Comparison of ENCODE assay signal across 30 cellular contexts in the genomic region with DNA sequence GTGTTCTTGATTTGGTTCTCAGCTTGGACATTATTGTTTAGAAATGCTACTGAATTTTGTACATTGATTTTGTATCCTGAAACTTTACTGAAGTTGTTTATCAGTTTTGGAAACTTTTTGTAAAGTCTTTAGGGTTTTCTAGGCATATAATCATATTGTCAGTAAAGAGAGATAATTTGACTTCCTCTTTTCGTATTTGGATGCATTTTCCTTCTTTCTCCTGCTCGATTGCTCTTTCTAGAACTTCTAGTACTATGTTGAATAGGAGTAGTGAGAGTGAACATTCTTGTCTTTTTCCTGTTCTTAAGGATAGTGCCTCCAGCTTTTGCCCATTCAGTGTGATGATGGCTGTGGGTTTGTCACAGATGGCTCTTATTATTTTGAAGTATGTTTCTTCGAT. TPM values are rescaled to one million over a fixed set of nuclear protein-coding genes. Genes with fewer than 3 reads are reported as not detected.
"Had no signal": no experiment of that assay in that cellular context is flagged by ENCODE, and none has a peak within 500 bp of the region (broad histone marks: within the 10 kb centered on the region; RNA-seq: fewer than 3 reads in every experiment).

No MANE protein-coding gene starts in this region.

- ATAC-seq: activated CD4-positive, alpha-beta T cell treated with anti-CD3 and anti-CD28 coated beads for 36 hours; activated CD4-positive, CD25-positive, alpha-beta regulatory T cell treated with anti-CD3 and anti-CD28 coated beads, Interleukin-2, amount 50 U/mL, for 24 hours; activated CD8-positive, alpha-beta memory T cell treated with anti-CD3 and anti-CD28 coated beads, Interleukin-2, amount 10 ng/mL, durations not matched to agents 7 days and 5 days; activated CD8-positive, alpha-beta T cell treated with anti-CD3 and anti-CD28 coated beads, Interleukin-2, amount 10 ng/mL, durations not matched to agents 7 days and 5 days; activated naive CD8-positive, alpha-beta T cell treated with anti-CD3 and anti-CD28 coated beads, Interleukin-2, amount 50 U/mL, for 24 hours; WTC11 had no signal

- H3K27ac ChIP-seq: ascending aorta, cardiac muscle cell, WERI-Rb-1 had no signal

- H3K36me3 ChIP-seq: ascending aorta, cardiac muscle cell, WERI-Rb-1 had no signal

- H3K4me3 ChIP-seq: ascending aorta, cardiac muscle cell had no signal

- H3K4me1 ChIP-seq: ascending aorta had no signal

- DNase-seq: activated CD4-positive, alpha-beta memory T cell treated with anti-CD3 and anti-CD28 coated beads, Interleukin-2, amount 10 ng/mL, durations not matched to agents 7 days and 5 days; activated CD4-positive, alpha-beta T cell treated with anti-CD3 and anti-CD28 coated beads for 1 hour; activated CD4-positive, alpha-beta T cell treated with anti-CD3 and anti-CD28 coated beads for 36 hours; activated CD4-positive, alpha-beta T cell treated with anti-CD3 and anti-CD28 coated beads for 48 hours; activated CD4-positive, alpha-beta T cell treated with anti-CD3 and anti-CD28 coated beads, Interleukin-2, amount 10 ng/mL, durations not matched to agents 7 days and 5 days; activated CD4-positive, alpha-beta T cell treated with anti-CD3 and anti-CD28 coated beads, Interleukin-2, amount 50 U/mL, for 48 hours; activated CD4-positive, CD25-positive, alpha-beta regulatory T cell; activated CD8-positive, alpha-beta memory T cell treated with anti-CD3 and anti-CD28 coated beads for 24 hours; activated CD8-positive, alpha-beta memory T cell treated with anti-CD3 and anti-CD28 coated beads, Interleukin-2, amount 10 ng/mL, durations not matched to agents 7 days and 5 days; activated CD8-positive, alpha-beta memory T cell treated with anti-CD3 and anti-CD28 coated beads, Interleukin-2, amount 50 U/mL, for 48 hours; activated CD8-positive, alpha-beta T cell treated with anti-CD3 and anti-CD28 coated beads, Interleukin-2, amount 10 ng/mL, durations not matched to agents 7 days and 5 days; activated effector memory CD4-positive, alpha-beta T cell treated with Interleukin-2 at 50 U/mL for 16 hours; activated gamma-delta T cell; activated naive CD4-positive, alpha-beta T cell treated with anti-CD3 and anti-CD28 coated beads, Interleukin-2, amount 10 ng/mL, durations not matched to agents 7 days and 5 days; activated naive CD4-positive, alpha-beta T cell treated with Interleukin-2 at 50 U/mL for 16 hours; activated naive CD8-positive, alpha-beta T cell treated with anti-CD3 and anti-CD28 coated beads, Interleukin-2, amount 10 ng/mL, durations not matched to agents 7 days and 5 days; activated naive CD8-positive, alpha-beta T cell treated with anti-CD3 and anti-CD28 coated beads, Interleukin-2, amount 50 U/mL, for 24 hours; activated T-cell treated with anti-CD3 and anti-CD28 coated beads, Interleukin-2, amount 50 U/mL, for 24 hours; activated T-cell treated with anti-CD3 and anti-CD28 coated beads, Interleukin-2, amount 50 U/mL, for 48 hours; amygdala; anterior cingulate cortex; caudate nucleus; cerebellar nuclear complex; T-helper 2 cell; T-helper 9 cell; WERI-Rb-1 had no signal

- H3K27me3 ChIP-seq: ascending aorta, cardiac muscle cell had no signal

- H3K9me3 ChIP-seq: ascending aorta had no signal

RNA-seq across cellular contexts. Expression of a gene that starts 24.1 kb away (rescaled TPM):
- polyA plus RNA-seq: cardiac muscle cell had no signal
